Comparison of ENCODE assay signal across 21 cellular contexts in the genomic region with DNA sequence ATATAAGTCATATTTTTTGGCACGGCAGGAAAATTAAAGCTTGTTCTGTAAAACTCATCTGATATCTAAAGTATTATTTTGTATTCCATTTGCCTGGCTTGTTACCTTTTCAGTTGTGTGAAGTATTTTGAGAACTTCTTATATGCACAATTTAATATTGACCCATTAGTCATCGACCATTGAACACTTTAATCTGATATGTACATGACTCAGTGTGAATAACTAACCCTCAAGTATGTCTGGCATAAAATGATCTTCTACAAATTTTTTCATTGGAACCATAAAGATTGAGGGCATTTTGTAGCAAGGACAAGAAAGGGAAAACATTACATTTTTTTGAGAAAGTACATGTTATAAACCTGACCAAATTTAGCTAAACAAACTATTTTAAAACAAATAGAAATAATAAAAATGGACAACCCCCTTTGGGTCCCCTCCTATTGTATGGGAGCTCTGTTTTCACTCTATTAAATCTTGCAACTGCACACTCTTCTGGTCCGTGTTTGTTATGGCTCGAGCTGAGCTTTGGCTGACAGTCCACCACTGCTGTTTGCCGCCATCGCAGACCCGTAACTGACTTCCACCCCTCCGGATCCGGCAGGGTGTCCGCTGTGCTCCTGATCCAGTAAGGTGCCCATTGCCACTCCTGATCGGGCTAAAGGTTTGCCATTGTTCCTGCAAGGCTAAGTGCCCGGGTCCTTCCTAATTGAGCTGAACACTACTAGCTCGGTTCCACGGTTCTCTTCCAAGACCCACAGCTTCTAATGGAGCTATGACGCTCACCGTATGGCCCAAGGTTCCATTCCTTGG.
DNase-seq lines count a peak whose midpoint lies in the region; ATAC-seq, FAIRE-seq and TF ChIP-seq lines count a peak whose summit lies in the region.
"Had no signal": no experiment of that assay in that cellular context is flagged by ENCODE, and none has a peak within 500 bp of the region (broad histone marks: within the 10 kb centered on the region; RNA-seq: fewer than 3 reads in every experiment).

No MANE protein-coding gene starts in this region.

- peaks cover 10% of the 10 kb centered on the region for H3K4me1 ChIP-seq in astrocyte (ENCODE audit: insufficient read depth, low read length)
- H3K4me1 ChIP-seq: A549, body of pancreas, parathyroid adenoma had no signal

- H3K4me2 ChIP-seq in astrocyte (ENCODE audit: low read length): peak overlapping the region; percentile 1
- H3K4me2 ChIP-seq: A549 had no signal

- no peaks in the 10 kb centered on the region for H3K36me3 Mint-ChIP-seq in astrocyte (ENCODE audit: low read depth, unreplicated experiment)
- H3K36me3 Mint-ChIP-seq: activated naive CD4-positive, alpha-beta T cell treated with anti-CD3 and anti-CD28 coated beads, Interleukin-2, amount 10 ng/mL, durations not matched to agents 7 days and 5 days; CD14-positive monocyte; mesothelial cell of epicardium had no signal

- no peak overlapping the region for H3K27ac ChIP-seq in astrocyte (ENCODE audit: low read depth, low read length)
- H3K27ac ChIP-seq: A549, body of pancreas, parathyroid adenoma had no signal

- H3K4me3 Mint-ChIP-seq in astrocyte (ENCODE audit: unreplicated experiment): no peak overlapping the region
- H3K4me3 Mint-ChIP-seq: activated CD4-positive, alpha-beta memory T cell treated with anti-CD3 and anti-CD28 coated beads, Interleukin-2, amount 10 ng/mL, durations not matched to agents 7 days and 5 days; activated naive CD4-positive, alpha-beta T cell treated with anti-CD3 and anti-CD28 coated beads, Interleukin-2, amount 10 ng/mL, durations not matched to agents 7 days and 5 days; activated T-cell treated with anti-CD3 and anti-CD28 coated beads, Interleukin-2, amount 50 U/mL, for 24 hours; CD14-positive monocyte; mesothelial cell of epicardium; natural killer cell treated with Interleukin-12 subunit alpha and Interleukin-12 subunit beta and Interleukin-15 and Interleukin-18, amount 100 ng/mL, for 72 hours; T-helper 17 cell had no signal

- ATAC-seq in GM18907 (IDR thresholded peaks at IDR 0.05; ENCODE audit: unreplicated experiment): no peak
- ATAC-seq: A549; body of pancreas; natural killer cell treated with Interleukin-12 subunit alpha and Interleukin-12 subunit beta and Interleukin-15 and Interleukin-18, amount 100 ng/mL, for 72 hours; T-helper 17 cell had no signal

- DNase-seq in A172 (ENCODE audit: low spot score) (peak; percentile 8), HPDE6-E6E7 (ENCODE audit: extremely low spot score) (peak; percentile 16), astrocyte (ENCODE audit: low read depth) (peak; percentile 85), glomerular visceral epithelial cell (ENCODE audit: extremely low spot score) (peak; percentile 1), NCI-H2171 treated with DMSO at 0.1 percent for 48 hours (lab: John Stamatoyannopoulos, UW) (no peak), retina (no peak)
- no peak for DNase-seq in stimulated activated CD4-positive, alpha-beta T cell treated with anti-CD3 and anti-CD28 coated beads, Interleukin-12 subunit alpha, Interleukin-12 subunit beta, amount 100 ng/mL, for 4 hours
- DNase-seq: activated CD4-positive, alpha-beta memory T cell treated with anti-CD3 and anti-CD28 coated beads, Interleukin-2, amount 10 ng/mL, durations not matched to agents 7 days and 5 days; activated naive CD4-positive, alpha-beta T cell treated with anti-CD3 and anti-CD28 coated beads, Interleukin-2, amount 10 ng/mL, durations not matched to agents 7 days and 5 days; activated T-cell treated with anti-CD3 and anti-CD28 coated beads, Interleukin-2, amount 50 U/mL, for 24 hours; body of pancreas; KBM-7; NCI-H2107; NCI-H524 treated with DMSO at 0.1 percent for 48 hours; T-helper 17 cell had no signal

- peak overlapping the region; percentile 33 for H2AFZ ChIP-seq in astrocyte (ENCODE audit: low read depth, low read length)
- H2AFZ ChIP-seq: parathyroid adenoma had no signal

- H3K27me3 ChIP-seq in astrocyte (ENCODE audit: insufficient read depth, low read length): no peaks in the 10 kb centered on the region
- H3K27me3 ChIP-seq: body of pancreas had no signal

- H4K20me1 ChIP-seq in astrocyte (ENCODE audit: insufficient read depth, low read length): no peaks in the 10 kb centered on the region

- H3K36me3 ChIP-seq in astrocyte (ENCODE audit: insufficient read depth, low read length): no peaks in the 10 kb centered on the region

- H3K4me3 ChIP-seq in astrocyte (ENCODE audit: insufficient read depth, low read depth, low read length): no peak overlapping the region
- H3K4me3 ChIP-seq: A549, body of pancreas had no signal

- no peak for TF ChIP-seq CTCF in astrocyte (IDR thresholded peaks at IDR 0.05; ENCODE audit: insufficient read depth, low read depth, low read length)

- peak; percentile 80 for FAIRE-seq in astrocyte (lab: Jason Lieb, UNC)
- FAIRE-seq: A549 had no signal

- no peaks in the 10 kb centered on the region for H3K9me3 Mint-ChIP-seq in astrocyte (ENCODE audit: unreplicated experiment)
- H3K9me3 Mint-ChIP-seq: activated CD4-positive, alpha-beta memory T cell treated with anti-CD3 and anti-CD28 coated beads, Interleukin-2, amount 10 ng/mL, durations not matched to agents 7 days and 5 days; activated naive CD4-positive, alpha-beta T cell treated with anti-CD3 and anti-CD28 coated beads, Interleukin-2, amount 10 ng/mL, durations not matched to agents 7 days and 5 days; activated T-cell treated with anti-CD3 and anti-CD28 coated beads, Interleukin-2, amount 50 U/mL, for 24 hours had no signal

- H3K27ac Mint-ChIP-seq in astrocyte (ENCODE audit: unreplicated experiment): no peak overlapping the region
- H3K27ac Mint-ChIP-seq: activated CD4-positive, alpha-beta memory T cell treated with anti-CD3 and anti-CD28 coated beads, Interleukin-2, amount 10 ng/mL, durations not matched to agents 7 days and 5 days; activated naive CD4-positive, alpha-beta T cell treated with anti-CD3 and anti-CD28 coated beads, Interleukin-2, amount 10 ng/mL, durations not matched to agents 7 days and 5 days; activated T-cell treated with anti-CD3 and anti-CD28 coated beads, Interleukin-2, amount 50 U/mL, for 24 hours; CD14-positive monocyte; mesothelial cell of epicardium; natural killer cell treated with Interleukin-12 subunit alpha and Interleukin-12 subunit beta and Interleukin-15 and Interleukin-18, amount 100 ng/mL, for 72 hours; T-helper 17 cell had no signal

- H3K27me3 Mint-ChIP-seq in astrocyte (ENCODE audit: low read depth, unreplicated experiment): no peaks in the 10 kb centered on the region
- H3K27me3 Mint-ChIP-seq: activated CD4-positive, alpha-beta memory T cell treated with anti-CD3 and anti-CD28 coated beads, Interleukin-2, amount 10 ng/mL, durations not matched to agents 7 days and 5 days; activated naive CD4-positive, alpha-beta T cell treated with anti-CD3 and anti-CD28 coated beads, Interleukin-2, amount 10 ng/mL, durations not matched to agents 7 days and 5 days; activated T-cell treated with anti-CD3 and anti-CD28 coated beads, Interleukin-2, amount 50 U/mL, for 24 hours; natural killer cell treated with Interleukin-12 subunit alpha and Interleukin-12 subunit beta and Interleukin-15 and Interleukin-18, amount 100 ng/mL, for 72 hours; T-helper 17 cell had no signal

- peaks cover 11% of the 10 kb centered on the region for H3K4me1 Mint-ChIP-seq in astrocyte (ENCODE audit: low read depth, unreplicated experiment)
- H3K4me1 Mint-ChIP-seq: activated CD4-positive, alpha-beta memory T cell treated with anti-CD3 and anti-CD28 coated beads, Interleukin-2, amount 10 ng/mL, durations not matched to agents 7 days and 5 days; activated naive CD4-positive, alpha-beta T cell treated with anti-CD3 and anti-CD28 coated beads, Interleukin-2, amount 10 ng/mL, durations not matched to agents 7 days and 5 days; CD14-positive monocyte; mesothelial cell of epicardium; T-helper 17 cell had no signal

- H3K79me2 ChIP-seq in astrocyte (ENCODE audit: insufficient read depth, low read length): no peaks in the 10 kb centered on the region
- H3K79me2 ChIP-seq: parathyroid adenoma had no signal

- H3K9me3 ChIP-seq in astrocyte (ENCODE audit: insufficient read depth, low read depth, low read length): no peaks in the 10 kb centered on the region
- H3K9me3 ChIP-seq: A549, body of pancreas had no signal

- H3K9ac ChIP-seq in astrocyte (ENCODE audit: low read length): no peak overlapping the region
- H3K9ac ChIP-seq: parathyroid adenoma had no signal

Comparison
In these comparisons a context has a peak if more than half of its experiments do, and no peak if none do; other contexts are left out.
1. DNase-seq: peak in A172 (single experiment), HPDE6-E6E7 (single experiment), astrocyte (single experiment) and glomerular visceral epithelial cell (single experiment); none in stimulated activated CD4-positive, alpha-beta T cell treated with anti-CD3 and anti-CD28 coated beads, Interleukin-12 subunit alpha, Interleukin-12 subunit beta, amount 100 ng/mL, for 4 hours (single experiment), NCI-H2171 treated with DMSO at 0.1 percent for 48 hours (single experiment) and retina (single experiment).